Comparison of ENCODE assay signal across 8 cellular contexts in genomic region chr4:112284166-112284565, GRCh38. TPM values are rescaled to one million over a fixed set of nuclear protein-coding genes. Genes with fewer than 3 reads are reported as not detected.
DNase-seq lines count a peak whose midpoint lies in the region; ATAC-seq and TF ChIP-seq lines count a peak whose summit lies in the region.

No MANE protein-coding gene starts in this region.

- H3K27me3 Mint-ChIP-seq in progenitor cell of endocrine pancreas, result no peaks in the 10 kb centered on the region

- TF ChIP-seq CTCF in OCI-LY3 (IDR thresholded peaks at IDR 0.05; ENCODE audit: low read depth, low read length), result no peak
- no peak for TF ChIP-seq CTCF in dorsolateral prefrontal cortex (IDR thresholded peaks at IDR 0.05 in 54 of 56, conservative IDR thresholded peaks at IDR 0.05 in 2 of 56; ENCODE audit: low read depth in 1 of 56, partially characterized antibody in 56 of 56)
- no peak for TF ChIP-seq CTCF in progenitor cell of endocrine pancreas (IDR thresholded peaks at IDR 0.05; ENCODE audit: unreplicated experiment)

- intact Hi-C loops in dorsolateral prefrontal cortex (cut with DNase I) (loop anchor here in 1 of 2 donors (2.0 kb wide), 1 partner anchor 53 kb away; the partner anchor contains the start of gene AP1AR), head of caudate nucleus (cut with DNase I) (no loop called here)

- ATAC-seq in GM21390 (IDR thresholded peaks at IDR 0.05; ENCODE audit: unreplicated experiment) (no peak), left lobe of liver (no peak)

- H4K20me1 ChIP-seq in OCI-LY3 (ENCODE audit: insufficient read depth, low read length), result peaks cover 46% of the 10 kb centered on the region

- peaks cover 43% of the 10 kb centered on the region for H3K36me3 ChIP-seq in OCI-LY3 (replicated peaks; ENCODE audit: low read depth, low read length)

- H3K4me3 ChIP-seq in OCI-LY3 (ENCODE audit: low read length) (peak overlapping the region; percentile 96), dorsolateral prefrontal cortex (peak overlapping the region in 49 of 59 donors; percentile 10 to 92 (median 79))

- peak overlapping the region; percentile 98 for H3K9ac ChIP-seq in OCI-LY3 (ENCODE audit: low read length)

- H3K27me3 ChIP-seq in OCI-LY3 (ENCODE audit: low read depth, low read length) (no peaks in the 10 kb centered on the region), dorsolateral prefrontal cortex (no peaks in the 10 kb centered on the region)

- H3K4me1 ChIP-seq in OCI-LY3 (ENCODE audit: low read length), result peaks cover 70% of the 10 kb centered on the region

- H3K4me2 ChIP-seq in OCI-LY3 (ENCODE audit: low read length), result peak overlapping the region; percentile 86

- peak; percentile 24 for DNase-seq in EH (ENCODE audit: low read depth)
- DNase-seq in dorsolateral prefrontal cortex, result no peak
- no peak for DNase-seq in progenitor cell of endocrine pancreas (ENCODE audit: low spot score, unreplicated experiment)
- no peak for DNase-seq in glomerular visceral epithelial cell (ENCODE audit: extremely low spot score)
- DNase-seq in head of caudate nucleus, result no peak
- no peak for DNase-seq in left lobe of liver (ENCODE audit: low spot score)

- no peaks in the 10 kb centered on the region; the same call in 1 of the 2 replicates for H3K9me3 ChIP-seq in OCI-LY3 (ENCODE audit: insufficient read depth, low read length)

- peak overlapping the region; percentile 93 for H3K27ac ChIP-seq in OCI-LY3 (ENCODE audit: low read length)
- H3K27ac ChIP-seq in dorsolateral prefrontal cortex, result peak overlapping the region in 6 of 59 donors; percentile 57 to 80 (median 65)

- peaks cover 8% of the 10 kb centered on the region for H3K36me3 Mint-ChIP-seq in progenitor cell of endocrine pancreas (ENCODE audit: insufficient read depth)

- peaks cover 20% of the 10 kb centered on the region for H3K4me1 Mint-ChIP-seq in progenitor cell of endocrine pancreas (ENCODE audit: low read depth)

- H3K9me3 Mint-ChIP-seq in progenitor cell of endocrine pancreas (ENCODE audit: low read depth), result no peaks in the 10 kb centered on the region

- peaks cover 77% of the 10 kb centered on the region for H3K79me2 ChIP-seq in OCI-LY3 (ENCODE audit: low read length)

- peak overlapping the region; percentile 25 for H3K27ac Mint-ChIP-seq in progenitor cell of endocrine pancreas

- H2AFZ ChIP-seq in OCI-LY3 (ENCODE audit: low read depth, low read length), result no peak overlapping the region

- H3K4me3 Mint-ChIP-seq in progenitor cell of endocrine pancreas (ENCODE audit: low read depth), result peak overlapping the region; percentile 89

RNA-seq across cellular contexts. Expression of gene TIFA, which starts 1.5 kb away (rescaled TPM):
- total RNA-seq in dorsolateral prefrontal cortex (10 to 100 TPM in 5 of 120 experiments, 1 to 10 TPM in 115; 1.6 to 14.6 (median 5.8) TPM), progenitor cell of endocrine pancreas (10.4 TPM in 2 replicates), left lobe of liver (4.6 TPM)

RNA-seq across cellular contexts. Expression of gene ALPK1, which starts 13.0 kb away (rescaled TPM):
- total RNA-seq in dorsolateral prefrontal cortex (10 to 100 TPM in 45 of 120 experiments, 1 to 10 TPM in 75; 2.6 to 20.1 (median 8.6) TPM), progenitor cell of endocrine pancreas (1.4 and 1.8 TPM in 2 replicates), left lobe of liver (5.0 TPM)

RNA-seq across cellular contexts. Expression of gene AP1AR, which starts 52.6 kb away (rescaled TPM):
- 10 to 100 TPM; 10.1 to 30.2 (median 21.8) TPM for total RNA-seq in dorsolateral prefrontal cortex
- total RNA-seq in progenitor cell of endocrine pancreas, result 17.0 and 18.6 TPM in 2 replicates
- total RNA-seq in left lobe of liver, result 13.4 TPM
